ENCODE assay signal across 16 cellular contexts in the genomic region with DNA sequence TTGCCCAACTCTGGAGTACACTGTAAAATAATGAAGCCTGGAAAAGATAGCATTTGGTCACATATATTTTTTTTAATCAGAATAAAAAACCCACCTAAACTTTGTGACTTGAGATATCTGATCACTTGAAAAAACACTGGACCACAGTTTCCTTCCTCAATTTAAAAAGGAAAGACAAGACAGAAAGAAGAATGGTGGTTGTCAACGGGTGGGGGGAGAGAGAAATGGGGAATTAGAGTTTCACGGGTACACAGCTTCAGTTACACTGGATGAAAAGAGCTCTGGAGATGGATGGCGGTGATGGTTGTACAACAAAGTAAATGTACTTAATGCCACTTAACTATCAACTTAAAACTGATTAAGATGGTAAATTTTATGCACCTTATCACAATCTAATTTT.
"Had no signal": no experiment of that assay in that cellular context is flagged by ENCODE, and none has a peak within 500 bp of the region (broad histone marks: within the 10 kb centered on the region; RNA-seq: fewer than 3 reads in every experiment).

No MANE protein-coding gene starts in this region.

- H3K9me3 ChIP-seq: gastroesophageal sphincter, sigmoid colon, transverse colon had no signal

- FAIRE-seq: keratinocyte had no signal

- H3K36me3 ChIP-seq: gastroesophageal sphincter, sigmoid colon, transverse colon had no signal

- ATAC-seq: activated CD8-positive, alpha-beta T cell treated with anti-CD3 and anti-CD28 coated beads, Interleukin-2, amount 10 ng/mL, durations not matched to agents 7 days and 5 days; effector memory CD8-positive, alpha-beta T cell; gastroesophageal sphincter; left ventricle myocardium superior had no signal

- H3K27me3 ChIP-seq: gastroesophageal sphincter, sigmoid colon, transverse colon had no signal

- H3K4me3 ChIP-seq: gastroesophageal sphincter, sigmoid colon, transverse colon had no signal

- DNase-seq: activated CD4-positive, alpha-beta T cell treated with anti-CD3 and anti-CD28 coated beads for 4 hours; activated CD8-positive, alpha-beta memory T cell treated with anti-CD3 and anti-CD28 coated beads, Interleukin-2, amount 50 U/mL, for 48 hours; activated CD8-positive, alpha-beta T cell treated with anti-CD3 and anti-CD28 coated beads, Interleukin-2, amount 10 ng/mL, durations not matched to agents 7 days and 5 days; activated naive CD4-positive, alpha-beta T cell; cortex of kidney; effector memory CD8-positive, alpha-beta T cell; mesenchymal stem cell; sigmoid colon; stimulated activated CD4-positive, alpha-beta T cell treated with anti-CD3 and anti-CD28 coated beads, Interleukin-12 subunit alpha, Interleukin-12 subunit beta, amount 100 ng/mL, for 4 hours; stimulated activated naive CD4-positive, alpha-beta T cell; substantia nigra; transverse colon had no signal

- H3K27ac ChIP-seq: gastroesophageal sphincter, sigmoid colon, VCaP had no signal
